35 cellular contexts compared by ENCODE assay signal in genomic region chr16:20329392-20330138, GRCh38. TPM values are rescaled to one million over a fixed set of nuclear protein-coding genes. Genes with fewer than 3 reads are reported as not detected.
"Had no signal": no experiment of that assay in that cellular context is flagged by ENCODE, and none has a peak within 500 bp of the region (broad histone marks: within the 10 kb centered on the region; RNA-seq: fewer than 3 reads in every experiment).

No MANE protein-coding gene starts in this region.

- FAIRE-seq: TTC549 had no signal

- H3K4me1 ChIP-seq: ascending aorta, breast epithelium had no signal

- DNase-seq: activated B cell treated with CpG ODN at 0.5 μM for 24 hours; activated CD4-positive, alpha-beta memory T cell treated with anti-CD3 and anti-CD28 coated beads for 36 hours; activated CD4-positive, alpha-beta T cell treated with anti-CD3 and anti-CD28 coated beads for 4 hours; activated CD4-positive, alpha-beta T cell treated with anti-CD3 and anti-CD28 coated beads, Interleukin-2, amount 10 ng/mL, durations not matched to agents 24 days and 14 days; activated CD4-positive, alpha-beta T cell treated with anti-CD3 and anti-CD28 coated beads, Interleukin-2, amount 50 U/mL, for 1 hour; activated CD4-positive, alpha-beta T cell treated with anti-CD3 and anti-CD28 coated beads, Interleukin-2, amount 50 U/mL, for 4 hours; activated CD4-positive, CD25-positive, alpha-beta regulatory T cell treated with anti-CD3 and anti-CD28 coated beads, Interleukin-2, amount 50 U/mL, for 72 hours; activated CD8-positive, alpha-beta memory T cell treated with anti-CD3 and anti-CD28 coated beads, Interleukin-2, amount 50 U/mL, for 4 hours; activated CD8-positive, alpha-beta T cell treated with anti-CD3 and anti-CD28 coated beads for 36 hours; activated effector memory CD4-positive, alpha-beta T cell treated with anti-CD3 and anti-CD28 coated beads, Interleukin-2, amount 50 U/mL, for 16 hours; activated gamma-delta T cell treated with Interleukin-2 at 50 U/mL for 16 hours; activated naive CD4-positive, alpha-beta T cell; activated naive CD4-positive, alpha-beta T cell treated with anti-CD3 and anti-CD28 coated beads for 36 hours; activated naive CD8-positive, alpha-beta T cell treated with anti-CD3 and anti-CD28 coated beads, Interleukin-2, amount 10 ng/mL, durations not matched to agents 7 days and 5 days; activated naive CD8-positive, alpha-beta T cell treated with anti-CD3 and anti-CD28 coated beads, Interleukin-2, amount 50 U/mL, for 24 hours; activated T-cell treated with anti-CD3 and anti-CD28 coated beads for 4 hours; activated T-cell treated with anti-CD3 and anti-CD28 coated beads, Interleukin-2, amount 50 U/mL, for 1 hour; activated T-cell treated with anti-CD3 and anti-CD28 coated beads, Interleukin-2, amount 50 U/mL, for 4 hours; activated T-cell treated with anti-CD3 and anti-CD28 coated beads, Interleukin-2, amount 50 U/mL, for 72 hours; amygdala; anterior cingulate cortex; brain microvascular endothelial cell; central memory CD4-positive, alpha-beta T cell; T-helper 1 cell; T-helper 2 cell; T-helper 9 cell had no signal

- H3K9me3 ChIP-seq: ascending aorta, breast epithelium had no signal

- ATAC-seq: activated CD8-positive, alpha-beta T cell treated with anti-CD3 and anti-CD28 coated beads for 36 hours; activated naive CD8-positive, alpha-beta T cell treated with anti-CD3 and anti-CD28 coated beads, Interleukin-2, amount 50 U/mL, for 24 hours; activated T-cell treated with anti-CD3 and anti-CD28 coated beads, Interleukin-2, amount 50 U/mL, for 4 hours; activated T-cell treated with anti-CD3 and anti-CD28 coated beads, Interleukin-2, amount 50 U/mL, for 72 hours; activated T-helper 17 cell treated with anti-CD3 and anti-CD28 coated beads, Interleukin-2, amount 50 U/mL, for 72 hours had no signal

- H3K27ac ChIP-seq: ascending aorta, brain microvascular endothelial cell, breast epithelium, VCaP had no signal

- H3K27me3 ChIP-seq: ascending aorta, brain microvascular endothelial cell, breast epithelium had no signal

- H3K4me3 ChIP-seq: ascending aorta, breast epithelium had no signal

- H3K36me3 ChIP-seq: ascending aorta, brain microvascular endothelial cell, breast epithelium had no signal

RNA-seq across cellular contexts. Expression of gene GP2, which starts 2.3 kb away (rescaled TPM):
- total RNA-seq: activated B cell treated with CpG ODN at 0.5 μM for 24 hours; activated CD4-positive, alpha-beta memory T cell treated with anti-CD3 and anti-CD28 coated beads for 36 hours; activated CD4-positive, alpha-beta T cell treated with anti-CD3 and anti-CD28 coated beads, Interleukin-2, amount 10 ng/mL, durations not matched to agents 24 days and 14 days; activated CD8-positive, alpha-beta memory T cell treated with anti-CD3 and anti-CD28 coated beads for 36 hours; activated CD8-positive, alpha-beta T cell treated with anti-CD3 and anti-CD28 coated beads for 36 hours; activated naive CD4-positive, alpha-beta T cell treated with anti-CD3 and anti-CD28 coated beads for 36 hours; activated naive CD8-positive, alpha-beta T cell treated with anti-CD3 and anti-CD28 coated beads, Interleukin-2, amount 10 ng/mL, durations not matched to agents 7 days and 5 days; activated T-cell treated with anti-CD3 and anti-CD28 coated beads, Interleukin-2, amount 50 U/mL, for 72 hours; activated T-helper 1 cell treated with anti-CD3 and anti-CD28 coated beads, Interleukin-12 subunit alpha, Interleukin-12 subunit beta, Interleukin-2, Interleukin-4 antibody, amounts not matched to agents 30 ng/mL and 10 ng/mL and 1 ng/mL, durations not matched to agents 14 hours and 24 hours and 36 hours; activated T-helper 17 cell treated with anti-CD3 and anti-CD28 coated beads, Interleukin-2, amount 50 U/mL, for 72 hours; cardiac septum; cerebellum had no signal

RNA-seq across cellular contexts. Expression of gene UMOD, which starts 22.9 kb away (rescaled TPM):
- total RNA-seq: activated B cell treated with CpG ODN at 0.5 μM for 24 hours; activated CD4-positive, alpha-beta memory T cell treated with anti-CD3 and anti-CD28 coated beads for 36 hours; activated CD4-positive, alpha-beta T cell treated with anti-CD3 and anti-CD28 coated beads, Interleukin-2, amount 10 ng/mL, durations not matched to agents 24 days and 14 days; activated CD8-positive, alpha-beta memory T cell treated with anti-CD3 and anti-CD28 coated beads for 36 hours; activated CD8-positive, alpha-beta T cell treated with anti-CD3 and anti-CD28 coated beads for 36 hours; activated naive CD4-positive, alpha-beta T cell treated with anti-CD3 and anti-CD28 coated beads for 36 hours; activated naive CD8-positive, alpha-beta T cell treated with anti-CD3 and anti-CD28 coated beads, Interleukin-2, amount 10 ng/mL, durations not matched to agents 7 days and 5 days; activated T-cell treated with anti-CD3 and anti-CD28 coated beads, Interleukin-2, amount 50 U/mL, for 4 hours; activated T-cell treated with anti-CD3 and anti-CD28 coated beads, Interleukin-2, amount 50 U/mL, for 72 hours; activated T-helper 1 cell treated with anti-CD3 and anti-CD28 coated beads, Interleukin-12 subunit alpha, Interleukin-12 subunit beta, Interleukin-2, Interleukin-4 antibody, amounts not matched to agents 30 ng/mL and 10 ng/mL and 1 ng/mL, durations not matched to agents 14 hours and 24 hours and 36 hours; activated T-helper 17 cell treated with anti-CD3 and anti-CD28 coated beads, Interleukin-2, amount 50 U/mL, for 72 hours; ascending aorta; breast epithelium; cardiac septum; cerebellum had no signal
